In the genomic region with DNA sequence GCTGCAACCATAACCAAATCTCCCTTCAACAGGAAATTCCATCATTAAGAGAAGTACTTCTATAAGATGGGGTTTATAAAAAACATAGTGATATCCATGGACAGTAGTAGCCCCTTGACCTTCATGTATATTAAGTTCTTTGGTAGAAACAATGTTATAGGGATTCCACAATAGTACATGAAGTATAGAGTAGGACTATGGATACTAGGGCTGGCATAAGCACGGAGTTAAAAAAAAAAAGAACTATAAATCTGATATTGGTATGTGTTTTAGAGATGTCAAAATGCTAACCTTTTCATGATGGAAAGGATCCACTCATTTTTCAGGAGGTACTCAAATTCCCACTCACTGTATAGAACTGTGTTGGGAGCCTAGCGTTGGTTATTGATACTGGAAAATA, we compare ENCODE assay signal across 10 cellular contexts.
"Had no signal": no experiment of that assay in that cellular context is flagged by ENCODE, and none has a peak within 500 bp of the region (broad histone marks: within the 10 kb centered on the region; RNA-seq: fewer than 3 reads in every experiment).

No MANE protein-coding gene starts in this region.

- DNase-seq: activated CD4-positive, alpha-beta T cell treated with anti-CD3 and anti-CD28 coated beads, Interleukin-2, amount 50 U/mL, for 1 hour; activated naive CD4-positive, alpha-beta T cell treated with anti-CD3 and anti-CD28 coated beads, Interleukin-2, amount 10 ng/mL, durations not matched to agents 7 days and 5 days; kidney glomerular epithelial cell; nephron progenitor cell; psoas muscle; sigmoid colon; stimulated activated CD4-positive, alpha-beta T cell treated with anti-CD3 and anti-CD28 coated beads, Interleukin-2, amount 100 ng/mL, for 24 hours; stimulated activated naive B cell treated with anti-CD40 and anti-IgM and Interleukin-4, amounts not matched to agents 10 μg/mL and 1 μg/mL and 100 μg/mL, for 72 hours; substantia nigra; transverse colon had no signal
